4 cellular contexts compared by ENCODE assay signal in genomic region chrX:83906921-83907320, GRCh38. TPM values are rescaled to one million over a fixed set of nuclear protein-coding genes. Genes with fewer than 3 reads are reported as not detected.
"Had no signal": no experiment of that assay in that cellular context is flagged by ENCODE, and none has a peak within 500 bp of the region (broad histone marks: within the 10 kb centered on the region; RNA-seq: fewer than 3 reads in every experiment).

No MANE protein-coding gene starts in this region.

- ATAC-seq: GM12878 had no signal

- H3K4me3 ChIP-seq: GM12878 had no signal

- DNase-seq: GDM1, GF-D8 had no signal

RNA-seq across cellular contexts. Expression of gene CYLC1, which starts 46.0 kb away (rescaled TPM):
- total RNA-seq: G401, GM12878 had no signal
